In genomic region chr3:184560531-184560930, GRCh38 we compare ENCODE assay signal across 8 cellular contexts. TPM values are rescaled to one million over a fixed set of nuclear protein-coding genes. Genes with fewer than 3 reads are reported as not detected.
DNase-seq lines count a peak whose midpoint lies in the region; ATAC-seq, FAIRE-seq and TF ChIP-seq lines count a peak whose summit lies in the region.

No MANE protein-coding gene starts in this region.

- peak overlapping the region in 1 of 2 experiments; percentile 46; a peak in 1 of 6 replicates for H3K27ac ChIP-seq in A549
- no peak overlapping the region for H3K27ac ChIP-seq in upper lobe of left lung

- H3K9me3 Mint-ChIP-seq in HFFc6 = no peaks in the 10 kb centered on the region
- no peaks in the 10 kb centered on the region for H3K9me3 Mint-ChIP-seq in central memory CD8-positive, alpha-beta T cell
- H3K9me3 Mint-ChIP-seq in natural killer cell treated with Interleukin-12 subunit alpha and Interleukin-12 subunit beta and Interleukin-15 and Interleukin-18, amount 100 ng/mL, for 72 hours = no peaks in the 10 kb centered on the region

- TF ChIP-seq POLR2A in A549 (IDR thresholded peaks at IDR 0.05; ENCODE audit: low read length) = no peak
- no peak for TF ChIP-seq POLR2A in upper lobe of left lung (IDR thresholded peaks at IDR 0.05)

- DNase-seq in A549 (ENCODE audit: low read depth in 1 of 2, low spot score in 1 of 2) (no peak), HFFc6 (no peak), HuH-7 (ENCODE audit: low spot score) (no peak), upper lobe of left lung (no peak), NCI-H446 treated with DMSO at 0.1 percent for 48 hours (lab: John Stamatoyannopoulos, UW) (no peak)
- no peak for DNase-seq in central memory CD8-positive, alpha-beta T cell (ENCODE audit: low spot score in 2 of 2)
- DNase-seq in natural killer cell treated with Interleukin-12 subunit alpha and Interleukin-12 subunit beta and Interleukin-15 and Interleukin-18, amount 100 ng/mL, for 72 hours (ENCODE audit: low spot score) = no peak

- CTCF ChIA-PET in A549 (lab: Yijun Ruan, JAX) = interaction anchor here (0.5 to 3.2 kb wide), 50 partner anchors 14 to 653 kb away, joined by 3 to 37 read pairs (median 5); partner anchors contain the start of genes MAGEF1 and VPS8

- no peak overlapping the region for H3K27ac Mint-ChIP-seq in HFFc6
- H3K27ac Mint-ChIP-seq in central memory CD8-positive, alpha-beta T cell (ENCODE audit: low read depth) = peak overlapping the region; percentile 85
- peak overlapping the region; percentile 27 to 63 for H3K27ac Mint-ChIP-seq in natural killer cell treated with Interleukin-12 subunit alpha and Interleukin-12 subunit beta and Interleukin-15 and Interleukin-18, amount 100 ng/mL, for 72 hours

- H3K36me3 Mint-ChIP-seq in HFFc6 (ENCODE audit: low read depth) = no peaks in the 10 kb centered on the region
- H3K36me3 Mint-ChIP-seq in central memory CD8-positive, alpha-beta T cell (ENCODE audit: insufficient read depth) = peaks cover 2% of the 10 kb centered on the region
- no peaks in the 10 kb centered on the region for H3K36me3 Mint-ChIP-seq in natural killer cell treated with Interleukin-12 subunit alpha and Interleukin-12 subunit beta and Interleukin-15 and Interleukin-18, amount 100 ng/mL, for 72 hours

- peak overlapping the region; percentile 71 for H3K4me3 Mint-ChIP-seq in HFFc6
- H3K4me3 Mint-ChIP-seq in central memory CD8-positive, alpha-beta T cell = peak overlapping the region; percentile 54
- H3K4me3 Mint-ChIP-seq in natural killer cell treated with Interleukin-12 subunit alpha and Interleukin-12 subunit beta and Interleukin-15 and Interleukin-18, amount 100 ng/mL, for 72 hours = peak overlapping the region; percentile 87

- peak overlapping the region; percentile 25; the same call in 1 of the 3 replicates for H3K4me3 ChIP-seq in A549
- peak overlapping the region in 1 of 4 donors; percentile 78 for H3K4me3 ChIP-seq in upper lobe of left lung

- TF ChIP-seq EP300 in A549 (IDR thresholded peaks at IDR 0.05) (no peak), upper lobe of left lung (IDR thresholded peaks at IDR 0.05) (no peak)

- peaks cover 23% of the 10 kb centered on the region for H3K4me1 ChIP-seq in A549
- H3K4me1 ChIP-seq in upper lobe of left lung = peaks cover 31 to 43% (median 38%) of the 10 kb centered on the region in 4 donors

- POLR2A ChIA-PET in A549 (lab: Yijun Ruan, JAX) = interaction anchor here (2.4 kb wide), 1 partner anchor 151 kb away, joined by 9 read pairs; the partner anchor contains the start of gene MAGEF1

- H3K9me3 ChIP-seq in A549 (no peaks in the 10 kb centered on the region), upper lobe of left lung (no peaks in the 10 kb centered on the region)

- no peak for TF ChIP-seq RAD21 in A549 (conservative IDR thresholded peaks at IDR 0.05 in 1 of 2, IDR thresholded peaks at IDR 0.05 in 1 of 2)

- WGBS in A549 (ENCODE audit: missing lambda C conversion rate) = 70% methylated on average over 3 of the region's 3 CpGs
- WGBS in upper lobe of left lung, 2 donors = 92 to 93% methylated on average over 3 of the region's 3 CpGs

- peaks cover 37% of the 10 kb centered on the region for H3K4me1 Mint-ChIP-seq in HFFc6 (ENCODE audit: low read depth)
- H3K4me1 Mint-ChIP-seq in central memory CD8-positive, alpha-beta T cell = peaks cover 17% of the 10 kb centered on the region
- peaks cover 11 to 17% of the 10 kb centered on the region in 2 donors for H3K4me1 Mint-ChIP-seq in natural killer cell treated with Interleukin-12 subunit alpha and Interleukin-12 subunit beta and Interleukin-15 and Interleukin-18, amount 100 ng/mL, for 72 hours (ENCODE audit: low read depth in 2 of 2)

- H3K27me3 ChIP-seq in upper lobe of left lung = no peaks in the 10 kb centered on the region

- TF ChIP-seq CTCF in A549 (IDR thresholded peaks at IDR 0.05) = no peak
- no peak for TF ChIP-seq CTCF in HFFc6 (IDR thresholded peaks at IDR 0.05)
- no peak for TF ChIP-seq CTCF in upper lobe of left lung (IDR thresholded peaks at IDR 0.05)

- H3K27me3 Mint-ChIP-seq in HFFc6 (ENCODE audit: insufficient read depth) = peaks cover 24% of the 10 kb centered on the region
- peaks cover 86% of the 10 kb centered on the region for H3K27me3 Mint-ChIP-seq in central memory CD8-positive, alpha-beta T cell
- H3K27me3 Mint-ChIP-seq in natural killer cell treated with Interleukin-12 subunit alpha and Interleukin-12 subunit beta and Interleukin-15 and Interleukin-18, amount 100 ng/mL, for 72 hours = peaks cover 50 to 57% of the 10 kb centered on the region in 2 donors

- FAIRE-seq in A549 (lab: Jason Lieb, UNC) = no peak

- peak overlapping the region; percentile 85 for H3K4me2 ChIP-seq in A549

- no peak for ATAC-seq in A549
- ATAC-seq in central memory CD8-positive, alpha-beta T cell (replicated peaks; ENCODE audit: extremely low read depth, poor library complexity, severe bottlenecking) = no peak
- ATAC-seq in natural killer cell treated with Interleukin-12 subunit alpha and Interleukin-12 subunit beta and Interleukin-15 and Interleukin-18, amount 100 ng/mL, for 72 hours = no peak
- ATAC-seq in upper lobe of left lung (ENCODE audit: low FRiP score in 2 of 2) = no peak
- no peak for ATAC-seq in HG02885 (IDR thresholded peaks at IDR 0.05; ENCODE audit: poor library complexity, unreplicated experiment)

- no peaks in the 10 kb centered on the region for H3K36me3 ChIP-seq in upper lobe of left lung

TF ChIP-seq in A549, 52 proteins besides CTCF, POLR2A, EP300 and RAD21 (continues in another document):
- TF ChIP-seq RNF2 (IDR thresholded peaks at IDR 0.05; ENCODE audit: borderline replicate concordance, low read depth) (no peak), HEYL (CRISPR knock-in tag; IDR thresholded peaks at IDR 0.05) (no peak), CHD4 (IDR thresholded peaks at IDR 0.05; ENCODE audit: borderline replicate concordance) (no peak), PHF8 (IDR thresholded peaks at IDR 0.05; ENCODE audit: borderline replicate concordance, low read depth) (no peak), JUN (IDR thresholded peaks at IDR 0.05) (no peak), NFE2L2 (conservative IDR thresholded peaks at IDR 0.05; ENCODE audit: low read length) (no peak), CBX2 (IDR thresholded peaks at IDR 0.05; ENCODE audit: borderline replicate concordance, low read depth) (no peak), PBX3 (IDR thresholded peaks at IDR 0.05) (no peak), SMC3 (IDR thresholded peaks at IDR 0.05) (no peak), MAX (IDR thresholded peaks at IDR 0.05) (no peak), CHD2 (IDR thresholded peaks at IDR 0.05; ENCODE audit: low read length, partially characterized antibody) (no peak), BCL3 (IDR thresholded peaks at IDR 0.05) (no peak)

RNA-seq across cellular contexts. Expression of gene EPHB3, which starts 1.1 kb away (rescaled TPM):
- 0.36 and 0.52 TPM in 2 replicates for polyA plus RNA-seq in A549 (2011; rRNA removed)
- polyA plus RNA-seq in A549 (2012; cell fraction: cytosol; rRNA removed) = 0.25 and 0.29 TPM in 2 replicates
- polyA plus RNA-seq in A549 (2012; cell fraction: nucleus; rRNA removed) = 0.84 and 1.2 TPM in 2 replicates
- 0.18 to 0.50 TPM (median 0.29 TPM) in 3 replicates for polyA plus RNA-seq in A549 (2017; fragmentation: RNase III; extraction: RNeasy Plus Mini Kit Qiagen cat#74134 plus additional on column Dnase treatment)
- 0.12 and 1.1 TPM in 2 replicates for polyA minus RNA-seq in A549 (2011; rRNA and poly(A)+ RNA removed)
- total RNA-seq in HFFc6 (2021; fragmentation: NEBNext Ultra II Directional; extraction: Animal tissue kit (Norgen Biotek cat#: 25700)) = 1 to 10 TPM; 3.0 to 6.6 (median 3.6) TPM
- not detected for total RNA-seq in natural killer cell treated with Interleukin-12 subunit alpha and Interleukin-12 subunit beta and Interleukin-15 and Interleukin-18, amount 100 ng/mL, for 72 hours
- total RNA-seq in upper lobe of left lung = 1 to 10 TPM; 3.1 to 10.0 (median 7.2) TPM
